ENCODE assay signal across 23 cellular contexts in the genomic region with DNA sequence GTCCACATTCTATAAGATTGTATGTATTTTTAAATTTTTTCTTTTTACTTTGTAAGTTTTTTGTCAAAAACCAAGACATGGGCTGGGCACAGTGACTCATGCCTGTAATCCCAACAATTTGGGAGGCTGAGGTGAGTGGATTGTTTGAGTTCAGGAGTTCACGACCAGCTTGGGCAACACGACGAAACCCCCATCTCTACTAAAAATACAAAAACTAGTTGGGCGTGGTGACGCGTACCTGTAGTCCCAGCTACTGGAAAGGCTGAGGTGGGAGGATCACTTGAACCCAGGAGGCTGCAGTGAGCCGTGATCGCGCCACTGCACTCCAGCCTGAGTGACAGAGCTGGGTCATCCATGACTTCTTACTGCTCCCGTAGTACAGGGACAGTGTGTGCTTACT.
DNase-seq lines count a peak whose midpoint lies in the region; ATAC-seq, FAIRE-seq and TF ChIP-seq lines count a peak whose summit lies in the region.
"Had no signal": no experiment of that assay in that cellular context is flagged by ENCODE, and none has a peak within 500 bp of the region (broad histone marks: within the 10 kb centered on the region; RNA-seq: fewer than 3 reads in every experiment).

No MANE protein-coding gene starts in this region.

- no peak overlapping the region for H3K14ac ChIP-seq in trophoblast cell (ENCODE audit: low read length)

- H3F3A ChIP-seq in PC-3 (ENCODE audit: low read length, unreplicated experiment) = no peaks in the 10 kb centered on the region

- H3K23ac ChIP-seq in trophoblast cell (ENCODE audit: low read length) = no peak overlapping the region

- H3K4me2 ChIP-seq in HepG2 (ENCODE audit: low read depth, low read length) (no peak overlapping the region), PC-3 (ENCODE audit: low read length) (peak overlapping the region; percentile 26; the same call in 1 of the 2 replicates), trophoblast cell (ENCODE audit: low read length) (no peak overlapping the region)
- H3K4me2 ChIP-seq: A549; BLaER1 treated with 17β-estradiol and CSF1 and Interleukin-3, amounts not matched to agents 10 nM and 100 nM had no signal

- H4K20me1 ChIP-seq in HepG2 (ENCODE audit: insufficient read depth, low read length) = no peaks in the 10 kb centered on the region
- H4K20me1 ChIP-seq in PC-3 (ENCODE audit: low read length) = no peaks in the 10 kb centered on the region
- H4K20me1 ChIP-seq: BLaER1 treated with 17β-estradiol and CSF1 and Interleukin-3, amounts not matched to agents 10 nM and 100 nM had no signal

- H3K79me2 ChIP-seq in HepG2 (ENCODE audit: insufficient read depth, low read length) (no peaks in the 10 kb centered on the region), PC-3 (ENCODE audit: low read length) (no peaks in the 10 kb centered on the region), trophoblast cell (ENCODE audit: control insufficient read depth, insufficient read depth, low read length, poor library complexity) (no peaks in the 10 kb centered on the region)

- in situ Hi-C loops in HepG2 (cut with HindIII; ENCODE audit: extremely low pct_ligation_motif_present, low pct_unique_long_range_greater_than_20kb) = no loop called here

- H2AFZ ChIP-seq in HepG2 (ENCODE audit: low read length) (no peak overlapping the region), PC-3 (ENCODE audit: low read length) (no peak overlapping the region), trophoblast cell (ENCODE audit: insufficient read depth, low read length, poor library complexity) (no peak overlapping the region)

- TF ChIP-seq CTCF in HepG2 (CRISPR knock-in tag; IDR thresholded peaks at IDR 0.05) (no peak), right lobe of liver (IDR thresholded peaks at IDR 0.05) (no peak), PC-3 (conservative IDR thresholded peaks at IDR 0.05; ENCODE audit: low read depth, low read length) (no peak)

- no peak for DNase-seq in HepG2 (ENCODE audit: low spot score)
- no peak for DNase-seq in right lobe of liver
- peak; percentile 44 for DNase-seq in PC-3
- DNase-seq in trophoblast cell = peak; percentile 63 to 82
- DNase-seq in hepatic stellate cell (ENCODE audit: low spot score) = no peak
- DNase-seq in HTR-8/SVneo (ENCODE audit: insufficient read length, low spot score) = no peak
- DNase-seq: 8988T; ACHN; AML-193; BE2C; Calu3; CD4-positive, alpha-beta memory T cell; COR-L47; DMS53; DMS79 treated with DMSO at 0.1 percent for 48 hours; GF-D8; H7; HCEC 1CT had no signal

- FAIRE-seq in HepG2 (lab: Jason Lieb, UNC) (no peak), HTR-8/SVneo (lab: Jason Lieb, UNC) (no peak)
- FAIRE-seq: A549, GM12891, GM18507, H1 had no signal

- no peak for ATAC-seq in HepG2
- no peak for ATAC-seq in right lobe of liver
- ATAC-seq in PC-3 = no peak
- ATAC-seq: A549 had no signal

- TF ChIP-seq POLR2A in HepG2 (IDR thresholded peaks at IDR 0.05; ENCODE audit: insufficient read depth in 1 of 2, low read depth in 2 of 2, low read length in 2 of 2) (no peak), right lobe of liver (IDR thresholded peaks at IDR 0.05) (no peak)

- 10% methylated on average over 7 of the region's 10 CpGs for WGBS in HepG2 (ENCODE audit: low lambda C conversion rate)
- 79% methylated on average over 9 of the region's 10 CpGs for WGBS in right lobe of liver (ENCODE audit: insufficient coverage, low coverage, low lambda C conversion rate, missing lambda C conversion rate)
- WGBS in trophoblast cell (ENCODE audit: extremely low coverage, insufficient coverage, insufficient read length) = no CpG with 5 or more reads among the region's 10 CpGs

- POLR2A ChIA-PET in HepG2 (lab: Yijun Ruan, JAX) (no interaction called here), PC-3 (lab: Charles Lee; ENCODE audit: unreplicated experiment) (no interaction called here)

- H3K9me3 ChIP-seq in HepG2 (ENCODE audit: low read length) (peaks cover 7% of the 10 kb centered on the region; the same call in 1 of the 2 replicates), right lobe of liver (peaks cover 0 to 3% (median 0%) of the 10 kb centered on the region in 4 donors), PC-3 (ENCODE audit: low read length) (no peaks in the 10 kb centered on the region), trophoblast cell (ENCODE audit: insufficient read depth, low read depth, low read length) (peaks cover 3% of the 10 kb centered on the region)
- H3K9me3 ChIP-seq: A549, BE2C had no signal

- no peak overlapping the region for H2AK5ac ChIP-seq in trophoblast cell (ENCODE audit: low read length)

- CTCF ChIA-PET in HepG2 (lab: Yijun Ruan, JAX; ENCODE audit: low intra/inter-chr PET ratio, low total read pairs) = no interaction called here
- CTCF ChIA-PET in PC-3 (lab: Charles Lee) = no interaction called here

- H3K18ac ChIP-seq in trophoblast cell (ENCODE audit: low read length) = no peak overlapping the region

- intact Hi-C loops in HepG2 (cut with micrococcal nuclease; ENCODE audit: unreplicated experiment) = no loop called here
- intact Hi-C loops in right lobe of liver (cut with DNase I) = no loop called here
- intact Hi-C loops in PC-3 (cut with micrococcal nuclease) = no loop called here

- H2BK120ac ChIP-seq in trophoblast cell (ENCODE audit: insufficient read depth, low read length, poor library complexity) = no peak overlapping the region

- no peak overlapping the region for H2BK12ac ChIP-seq in trophoblast cell (ENCODE audit: low read length)

- no peak overlapping the region for H2BK5ac ChIP-seq in trophoblast cell (ENCODE audit: low read depth, low read length, poor library complexity)

- no peaks in the 10 kb centered on the region for H3K36me3 ChIP-seq in HepG2 (replicated peaks in 1 of 2; ENCODE audit: control insufficient read depth in 1 of 2, insufficient read depth in 2 of 2, low read length in 2 of 2)
- H3K36me3 ChIP-seq in right lobe of liver = no peaks in the 10 kb centered on the region
- no peaks in the 10 kb centered on the region for H3K36me3 ChIP-seq in PC-3 (ENCODE audit: low read depth, low read length)
- H3K36me3 ChIP-seq in trophoblast cell (ENCODE audit: control insufficient read depth in 1 of 2, insufficient read depth in 2 of 2, low read length in 2 of 2) = no peaks in the 10 kb centered on the region
- H3K36me3 ChIP-seq: BE2C had no signal

- H3K4ac ChIP-seq in trophoblast cell (ENCODE audit: low read depth, low read length) = no peak overlapping the region

- no peaks in the 10 kb centered on the region for H3K4me1 ChIP-seq in HepG2 (ENCODE audit: insufficient read depth, low read length)
- no peaks in the 10 kb centered on the region for H3K4me1 ChIP-seq in right lobe of liver
- peaks cover 9% of the 10 kb centered on the region for H3K4me1 ChIP-seq in PC-3 (ENCODE audit: insufficient read depth, low read length)
- no peaks in the 10 kb centered on the region for H3K4me1 ChIP-seq in trophoblast cell (ENCODE audit: control insufficient read depth in 1 of 2, insufficient read depth in 2 of 2, low read length in 2 of 2)
- H3K4me1 ChIP-seq: BE2C had no signal

- BruUV-seq in HepG2 (replicated peaks; lab: Mats Ljungman, UMichigan) (no TSS peak), PC-3 (replicated peaks; lab: Mats Ljungman, UMichigan) (no TSS peak)

- H3K9me2 ChIP-seq in PC-3 (replicated peaks; ENCODE audit: low read length) = no peaks in the 10 kb centered on the region

- H3K9ac ChIP-seq in HepG2 (ENCODE audit: insufficient read depth, low read depth, low read length) = no peak overlapping the region
- no peak overlapping the region for H3K9ac ChIP-seq in PC-3 (ENCODE audit: low read length)
- no peak overlapping the region for H3K9ac ChIP-seq in trophoblast cell (ENCODE audit: low read length)
- H3K9ac ChIP-seq: BLaER1 treated with 17β-estradiol and CSF1 and Interleukin-3, amounts not matched to agents 10 nM and 100 nM had no signal

- H4K91ac ChIP-seq in trophoblast cell (ENCODE audit: low read depth, low read length) = no peak overlapping the region

- TF ChIP-seq EP300 in HepG2 (IDR thresholded peaks at IDR 0.05; ENCODE audit: low read depth in 2 of 2, low read length in 2 of 2) = no peak
- TF ChIP-seq EP300 in HepG2 (CRISPR knock-in tag; IDR thresholded peaks at IDR 0.05; ENCODE audit: borderline replicate concordance) = no peak

- H3K79me1 ChIP-seq in trophoblast cell (ENCODE audit: low read length) = no peaks in the 10 kb centered on the region

- TF ChIP-seq RAD21 in HepG2 (CRISPR knock-in tag; IDR thresholded peaks at IDR 0.05) = no peak

- H4K8ac ChIP-seq in trophoblast cell (ENCODE audit: low read depth, low read length) = no peak overlapping the region

- no peak overlapping the region for H4K12ac ChIP-seq in trophoblast cell (ENCODE audit: low read depth, low read length)

- H3K27me3 ChIP-seq in HepG2 (ENCODE audit: control insufficient read depth in 1 of 2, insufficient read depth in 2 of 2, low read length in 2 of 2) = peaks cover 0 to 3% of the 10 kb centered on the region in 2 experiments; a peak in 1 of 5 replicates
- no peaks in the 10 kb centered on the region for H3K27me3 ChIP-seq in right lobe of liver
- H3K27me3 ChIP-seq in PC-3 (ENCODE audit: low read length) = no peaks in the 10 kb centered on the region
- H3K27me3 ChIP-seq in trophoblast cell (ENCODE audit: insufficient read depth, low read length) = no peaks in the 10 kb centered on the region
- H3K27me3 ChIP-seq: BE2C; BLaER1 treated with 17β-estradiol and CSF1 and Interleukin-3, amounts not matched to agents 10 nM and 100 nM had no signal

- H3K27ac ChIP-seq in HepG2 (ENCODE audit: extremely low read length, insufficient read depth, low read length) = no peak overlapping the region
- H3K27ac ChIP-seq in right lobe of liver = no peak overlapping the region
- no peak overlapping the region for H3K27ac ChIP-seq in PC-3 (ENCODE audit: low read length)
- H3K27ac ChIP-seq in trophoblast cell (ENCODE audit: low read depth, low read length) = no peak overlapping the region
- H3K27ac ChIP-seq: A549; BLaER1 treated with 17β-estradiol and CSF1 and Interleukin-3, amounts not matched to agents 10 nM and 100 nM had no signal

- H3K4me3 ChIP-seq in HepG2 (replicated peaks in 1 of 3; ENCODE audit: insufficient read depth in 1 of 3, low read depth in 2 of 3, low read length in 3 of 3) (no peak overlapping the region), right lobe of liver (no peak overlapping the region), PC-3 (ENCODE audit: low read length) (no peak overlapping the region), trophoblast cell (ENCODE audit: low read depth, low read length) (peak overlapping the region; percentile 10)
- H3K4me3 ChIP-seq: A549; BLaER1 treated with 17β-estradiol and CSF1 and Interleukin-3, amounts not matched to agents 10 nM and 100 nM had no signal

TF ChIP-seq in HepG2, 621 proteins besides CTCF, POLR2A, EP300 and RAD21 (continues in another document):
- TF ChIP-seq ZNF790 (CRISPR knock-in tag; IDR thresholded peaks at IDR 0.05; ENCODE audit: borderline replicate concordance) = no peak

Comparison
In these comparisons a context has a peak if more than half of its experiments do, and no peak if none do; other contexts are left out.
1. DNase-seq: peak in PC-3 (single experiment) and trophoblast cell (2 of 2); none in HepG2 (single experiment), right lobe of liver (0 of 3), hepatic stellate cell (single experiment) and HTR-8/SVneo (single experiment).